Comparison of ENCODE assay signal across 9 cellular contexts in the genomic region with DNA sequence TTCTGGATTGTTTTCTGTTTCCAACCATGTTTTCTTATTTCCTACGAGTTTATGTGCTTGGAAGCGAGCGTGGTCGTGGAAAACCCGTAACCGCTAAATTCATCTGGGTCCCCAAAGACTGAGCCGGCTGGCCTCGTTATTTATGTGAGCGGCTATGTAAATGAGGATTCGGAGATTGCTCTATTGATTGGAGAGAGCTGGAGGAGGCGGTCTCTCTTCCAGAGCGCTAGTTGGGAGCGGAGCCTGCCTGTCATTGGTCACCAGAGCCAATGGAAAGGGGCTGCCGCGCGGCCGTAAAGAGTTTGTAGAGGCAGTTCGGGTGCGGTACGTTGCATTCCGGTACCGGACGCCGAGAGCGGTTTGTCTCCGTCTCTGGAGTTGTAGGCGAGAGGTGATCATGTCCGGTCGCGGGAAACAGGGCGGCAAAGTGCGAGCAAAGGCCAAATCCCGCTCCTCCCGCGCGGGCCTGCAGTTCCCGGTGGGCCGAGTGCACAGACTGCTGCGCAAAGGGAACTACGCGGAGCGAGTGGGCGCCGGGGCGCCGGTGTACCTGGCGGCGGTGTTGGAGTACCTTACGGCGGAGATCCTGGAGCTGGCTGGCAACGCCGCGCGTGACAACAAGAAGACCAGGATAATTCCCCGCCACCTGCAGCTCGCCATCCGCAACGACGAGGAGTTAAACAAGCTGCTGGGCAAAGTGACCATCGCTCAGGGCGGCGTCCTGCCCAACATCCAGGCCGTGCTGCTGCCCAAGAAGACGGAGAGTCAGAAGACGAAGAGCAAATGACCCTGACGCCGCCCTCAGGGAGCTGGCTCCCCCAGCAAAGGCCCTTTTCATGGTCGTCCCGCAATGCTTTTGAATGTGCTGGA. TPM values are rescaled to one million over a fixed set of nuclear protein-coding genes. Genes with fewer than 3 reads are reported as not detected.
DNase-seq lines count a peak whose midpoint lies in the region; ATAC-seq and TF ChIP-seq lines count a peak whose summit lies in the region.
"Had no signal": no experiment of that assay in that cellular context is flagged by ENCODE, and none has a peak within 500 bp of the region (broad histone marks: within the 10 kb centered on the region; RNA-seq: fewer than 3 reads in every experiment).

No MANE protein-coding gene starts in this region.

- H3K4me3 ChIP-seq in left ventricle myocardium inferior = peak overlapping the region; percentile 81

- H3K4me3 Mint-ChIP-seq in type B pancreatic cell = peak overlapping the region; percentile 98

- ATAC-seq in GM19452 (IDR thresholded peaks at IDR 0.05; ENCODE audit: unreplicated experiment) (peak; percentile 47), HG03575 (IDR thresholded peaks at IDR 0.05; ENCODE audit: extremely low read depth, insufficient number of reproducible peaks, low FRiP score, unreplicated experiment) (peak; percentile 41)

- H3K4me1 ChIP-seq in left ventricle myocardium inferior = peaks cover 50% of the 10 kb centered on the region

- intact Hi-C loops in left ventricle myocardium inferior (cut with micrococcal nuclease) (loop anchor here (5.0 kb wide), 1 partner anchor 223 kb away; no protein-coding TSS in a partner anchor), posterior cingulate gyrus (cut with DNase I) (loop anchor here (2.0 kb wide), 1 partner anchor 28 kb away; a partner anchor contains a TSS)

- TF ChIP-seq CTCF in left ventricle myocardium inferior (IDR thresholded peaks at IDR 0.05; ENCODE audit: borderline replicate concordance) (peak; percentile 17), type B pancreatic cell (conservative IDR thresholded peaks at IDR 0.05) (peak; percentile 30)

- H3K27me3 ChIP-seq in left ventricle myocardium inferior (ENCODE audit: low read depth) = no peaks in the 10 kb centered on the region

- H3K9me3 Mint-ChIP-seq in type B pancreatic cell = no peaks in the 10 kb centered on the region

- H3K36me3 Mint-ChIP-seq in type B pancreatic cell = peaks cover 33% of the 10 kb centered on the region

- H3K9me3 ChIP-seq in left ventricle myocardium inferior (replicated peaks) = no peaks in the 10 kb centered on the region

- peak overlapping the region; percentile 94 for H3K27ac ChIP-seq in left ventricle myocardium inferior (replicated peaks)

- H3K27ac Mint-ChIP-seq in type B pancreatic cell = peak overlapping the region; percentile 98

- H3K4me1 Mint-ChIP-seq in type B pancreatic cell (ENCODE audit: unreplicated experiment) = peaks cover 24% of the 10 kb centered on the region

- H3K36me3 ChIP-seq in left ventricle myocardium inferior = no peaks in the 10 kb centered on the region

- peak; percentile 36 to 94 (median 87) for DNase-seq in C1 segment of cervical spinal cord (lab: John Stamatoyannopoulos, UW)
- peak; percentile 85 for DNase-seq in T follicular helper cell (ENCODE audit: low read depth)
- DNase-seq in amniotic stem cell (lab: John Stamatoyannopoulos, UW) = peak; percentile 90
- peak; percentile 93 for DNase-seq in left ventricle myocardium inferior
- peak; percentile 85 to 99 (median 94) for DNase-seq in posterior cingulate gyrus
- DNase-seq in type B pancreatic cell (ENCODE audit: extremely low spot score, unreplicated experiment) = peak; percentile 89

- H3K27me3 Mint-ChIP-seq in type B pancreatic cell = peaks cover 13% of the 10 kb centered on the region

RNA-seq across cellular contexts. Expression of a gene that starts 29.0 kb away (rescaled TPM):
- total RNA-seq in left ventricle myocardium inferior (49.7 TPM), type B pancreatic cell (ENCODE audit: low replicate concordance) (86.3 and 134 TPM in 2 replicates)

RNA-seq across cellular contexts. Expression of a gene that starts 29.2 kb away (rescaled TPM):
- total RNA-seq in left ventricle myocardium inferior (1.9 TPM), type B pancreatic cell (ENCODE audit: low replicate concordance) (1.9 and 2.7 TPM in 2 replicates)

RNA-seq across cellular contexts. Expression of a gene that starts 39.7 kb away (rescaled TPM):
- 0.14 TPM for total RNA-seq in left ventricle myocardium inferior
- not detected in 2 replicates for total RNA-seq in type B pancreatic cell (ENCODE audit: low replicate concordance)
- total RNA-seq: activated CD8-positive, alpha-beta memory T cell treated with anti-CD3 and anti-CD28 coated beads for 36 hours had no signal

Comparison
In these comparisons a context has a peak if more than half of its experiments do, and no peak if none do; other contexts are left out.
1. Peak in every context shown above with its lines: DNase-seq, ATAC-seq, H3K4me3 ChIP-seq and H3K27ac ChIP-seq.